In genomic region chr1:78492376-78492950, GRCh38 we compare ENCODE assay signal across 14 cellular contexts. TPM values are rescaled to one million over a fixed set of nuclear protein-coding genes. Genes with fewer than 3 reads are reported as not detected.
DNase-seq lines count a peak whose midpoint lies in the region; ATAC-seq and TF ChIP-seq lines count a peak whose summit lies in the region.
"Had no signal": no experiment of that assay in that cellular context is flagged by ENCODE, and none has a peak within 500 bp of the region (broad histone marks: within the 10 kb centered on the region; RNA-seq: fewer than 3 reads in every experiment).

No MANE protein-coding gene starts in this region.

- H3K36me3 Mint-ChIP-seq in brain, result no peaks in the 10 kb centered on the region

- H3K27ac ChIP-seq in psoas muscle, result no peak overlapping the region

- intact Hi-C loops in psoas muscle (cut with DNase I), result no loop called here

- peaks cover 4 to 11% (median 7%) of the 10 kb centered on the region in 5 experiments for H3K9me3 Mint-ChIP-seq in brain
- H3K9me3 Mint-ChIP-seq: T-helper 2 cell treated with Interferon-gamma antibody and Interleukin-4, amounts not matched to agents 5 μg/mL and 100 μg/mL, for 36 hours had no signal

- ATAC-seq in psoas muscle (no peak), esophagus mucosa (no peak)

- H3K4me3 Mint-ChIP-seq in brain, result peak overlapping the region; percentile 88 to 97 (median 94)
- H3K4me3 Mint-ChIP-seq: T-helper 2 cell treated with Interferon-gamma antibody and Interleukin-4, amounts not matched to agents 5 μg/mL and 100 μg/mL, for 36 hours had no signal

- H3K4me3 ChIP-seq in MG63, result peak overlapping the region; percentile 65
- H3K4me3 ChIP-seq in psoas muscle, result peak overlapping the region; percentile 55

- WGBS in psoas muscle, 3 donors, result 81 to 85% (median 82%) methylated on average over 12 of the region's 12 CpGs

- H3K27me3 ChIP-seq in MG63, result no peaks in the 10 kb centered on the region
- H3K27me3 ChIP-seq in psoas muscle (ENCODE audit: insufficient read depth in 3 of 3, low read length in 2 of 3), result peaks cover 0 to 28% (median 2%) of the 10 kb centered on the region in 3 donors

- peaks cover 26% of the 10 kb centered on the region for H3K27me3 Mint-ChIP-seq in brain

- peak; percentile 26 for DNase-seq in AG20443 (ENCODE audit: low spot score)
- peak; percentile 82 for DNase-seq in MG63
- DNase-seq in psoas muscle, result no peak
- DNase-seq in activated CD4-positive, alpha-beta T cell treated with anti-CD3 and anti-CD28 coated beads, Interleukin-2, amount 50 U/mL, for 48 hours, result no peak
- DNase-seq in HT-29 (ENCODE audit: low spot score), result no peak
- no peak for DNase-seq in KBM-7
- DNase-seq: activated naive CD4-positive, alpha-beta T cell treated with Interleukin-2 at 50 U/mL for 16 hours; NCI-H146; spleen had no signal

- H3K27ac Mint-ChIP-seq in brain, result peak overlapping the region in 2 of 5 experiments; percentile 61 to 81
- H3K27ac Mint-ChIP-seq: T-helper 2 cell treated with Interferon-gamma antibody and Interleukin-4, amounts not matched to agents 5 μg/mL and 100 μg/mL, for 36 hours had no signal

- H3K4me1 Mint-ChIP-seq in brain, result peaks cover 23% of the 10 kb centered on the region

- in situ Hi-C loops in KBM-7 (cut with MboI; ENCODE audit: low pct_unique_long_range_greater_than_20kb, low sequenced_read_pairs), result no loop called here

- peaks cover 24% of the 10 kb centered on the region for H3K36me3 ChIP-seq in MG63
- H3K36me3 ChIP-seq in psoas muscle (ENCODE audit: insufficient read depth in 1 of 2, low read depth in 1 of 2), result no peaks in the 10 kb centered on the region
- H3K36me3 ChIP-seq: spleen had no signal

- H3K4me1 ChIP-seq in psoas muscle, result no peaks in the 10 kb centered on the region

- TF ChIP-seq CTCF in brain (conservative IDR thresholded peaks at IDR 0.05) (no peak), psoas muscle (IDR thresholded peaks at IDR 0.05) (no peak)

- no peaks in the 10 kb centered on the region for H3K9me3 ChIP-seq in MG63
- H3K9me3 ChIP-seq in psoas muscle, result peaks cover 12% of the 10 kb centered on the region

RNA-seq across cellular contexts. Expression of gene PTGFR, which starts 1.7 kb away (rescaled TPM):
- 11.1 and 22.3 TPM in 2 replicates for total RNA-seq in MG63 (2014; rRNA removed; shearing (Covaris generic); ENCODE audit: low replicate concordance)
- not detected for polyA plus RNA-seq in brain (ENCODE audit: insufficient read depth, low read depth, low replicate concordance)
- total RNA-seq in psoas muscle, result 1 to 10 TPM in 3 of 4 donors, under 1 TPM in 1; 0.32 to 2.3 (median 1.1) TPM
- under 1 TPM; 0.13 to 0.95 (median 0.32) TPM for polyA plus RNA-seq in psoas muscle
- not detected in 2 replicates for total RNA-seq in HT-29 (2014; rRNA removed; shearing (Covaris generic))
- 0.24 TPM for total RNA-seq in esophagus mucosa
- total RNA-seq: OCI-LY7 had no signal
- polyA plus RNA-seq: keratinocyte had no signal

Comparison
In these comparisons a context has a peak if more than half of its experiments do, and no peak if none do; other contexts are left out.
1. DNase-seq: peak in AG20443 (single experiment) and MG63 (single experiment); none in psoas muscle (0 of 2), activated CD4-positive, alpha-beta T cell treated with anti-CD3 and anti-CD28 coated beads, Interleukin-2, amount 50 U/mL, for 48 hours (0 of 2), HT-29 (single experiment) and KBM-7 (single experiment).